1 cellular context compared by ENCODE assay signal in the genomic region with DNA sequence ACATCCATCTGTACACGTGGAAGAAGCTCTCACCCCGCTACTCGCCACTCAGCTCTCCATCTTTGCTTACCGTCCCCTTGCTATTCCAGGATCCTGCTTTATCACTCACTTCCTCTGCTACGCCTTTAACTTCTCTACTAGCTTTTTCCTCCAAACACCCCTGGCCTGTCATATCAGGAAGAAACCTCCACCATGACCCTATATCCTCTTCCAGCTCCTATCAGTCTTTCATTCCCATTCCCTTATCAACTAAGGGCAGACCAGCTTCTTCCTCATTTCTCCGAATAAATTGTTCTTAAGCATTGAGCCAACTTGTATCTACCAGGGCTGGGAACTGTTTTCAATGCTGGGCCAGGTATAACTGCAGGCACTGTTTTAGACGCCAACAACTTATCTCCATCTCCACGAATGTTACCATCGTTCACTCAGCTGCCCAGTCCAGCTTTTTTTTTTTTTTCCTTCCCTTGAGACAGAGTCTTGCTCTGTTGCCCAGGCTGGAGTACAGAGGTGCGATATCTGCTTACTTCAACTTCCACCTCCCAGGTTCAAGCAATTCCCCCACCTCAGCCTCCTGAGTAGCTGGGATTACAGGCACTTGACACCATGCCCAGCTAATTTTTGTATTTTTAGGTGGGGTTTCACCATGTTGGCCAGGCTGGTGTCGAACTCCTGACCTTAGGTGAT.
TF ChIP-seq lines count a peak whose summit lies in the region.

No MANE protein-coding gene starts in this region.

TF ChIP-seq in K562, 482 proteins besides CTCF, POLR2A, EP300 and RAD21 (continued from another document):
- TF ChIP-seq NCOA2 (IDR thresholded peaks at IDR 0.05; ENCODE audit: partially characterized antibody in 2 of 2) (no peak), ELF1 (tag; IDR thresholded peaks at IDR 0.05) (no peak), PTRF (tag; IDR thresholded peaks at IDR 0.05) (no peak), PTBP1 (IDR thresholded peaks at IDR 0.05; ENCODE audit: low read depth, low read length) (no peak)
- TF ChIP-seq, protein P1, sequence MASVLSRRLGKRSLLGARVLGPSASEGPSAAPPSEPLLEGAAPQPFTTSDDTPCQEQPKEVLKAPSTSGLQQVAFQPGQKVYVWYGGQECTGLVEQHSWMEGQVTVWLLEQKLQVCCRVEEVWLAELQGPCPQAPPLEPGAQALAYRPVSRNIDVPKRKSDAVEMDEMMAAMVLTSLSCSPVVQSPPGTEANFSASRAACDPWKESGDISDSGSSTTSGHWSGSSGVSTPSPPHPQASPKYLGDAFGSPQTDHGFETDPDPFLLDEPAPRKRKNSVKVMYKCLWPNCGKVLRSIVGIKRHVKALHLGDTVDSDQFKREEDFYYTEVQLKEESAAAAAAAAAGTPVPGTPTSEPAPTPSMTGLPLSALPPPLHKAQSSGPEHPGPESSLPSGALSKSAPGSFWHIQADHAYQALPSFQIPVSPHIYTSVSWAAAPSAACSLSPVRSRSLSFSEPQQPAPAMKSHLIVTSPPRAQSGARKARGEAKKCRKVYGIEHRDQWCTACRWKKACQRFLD (CRISPR knock-in tag; IDR thresholded peaks at IDR 0.05) = no peak
- TF ChIP-seq, protein P2, sequence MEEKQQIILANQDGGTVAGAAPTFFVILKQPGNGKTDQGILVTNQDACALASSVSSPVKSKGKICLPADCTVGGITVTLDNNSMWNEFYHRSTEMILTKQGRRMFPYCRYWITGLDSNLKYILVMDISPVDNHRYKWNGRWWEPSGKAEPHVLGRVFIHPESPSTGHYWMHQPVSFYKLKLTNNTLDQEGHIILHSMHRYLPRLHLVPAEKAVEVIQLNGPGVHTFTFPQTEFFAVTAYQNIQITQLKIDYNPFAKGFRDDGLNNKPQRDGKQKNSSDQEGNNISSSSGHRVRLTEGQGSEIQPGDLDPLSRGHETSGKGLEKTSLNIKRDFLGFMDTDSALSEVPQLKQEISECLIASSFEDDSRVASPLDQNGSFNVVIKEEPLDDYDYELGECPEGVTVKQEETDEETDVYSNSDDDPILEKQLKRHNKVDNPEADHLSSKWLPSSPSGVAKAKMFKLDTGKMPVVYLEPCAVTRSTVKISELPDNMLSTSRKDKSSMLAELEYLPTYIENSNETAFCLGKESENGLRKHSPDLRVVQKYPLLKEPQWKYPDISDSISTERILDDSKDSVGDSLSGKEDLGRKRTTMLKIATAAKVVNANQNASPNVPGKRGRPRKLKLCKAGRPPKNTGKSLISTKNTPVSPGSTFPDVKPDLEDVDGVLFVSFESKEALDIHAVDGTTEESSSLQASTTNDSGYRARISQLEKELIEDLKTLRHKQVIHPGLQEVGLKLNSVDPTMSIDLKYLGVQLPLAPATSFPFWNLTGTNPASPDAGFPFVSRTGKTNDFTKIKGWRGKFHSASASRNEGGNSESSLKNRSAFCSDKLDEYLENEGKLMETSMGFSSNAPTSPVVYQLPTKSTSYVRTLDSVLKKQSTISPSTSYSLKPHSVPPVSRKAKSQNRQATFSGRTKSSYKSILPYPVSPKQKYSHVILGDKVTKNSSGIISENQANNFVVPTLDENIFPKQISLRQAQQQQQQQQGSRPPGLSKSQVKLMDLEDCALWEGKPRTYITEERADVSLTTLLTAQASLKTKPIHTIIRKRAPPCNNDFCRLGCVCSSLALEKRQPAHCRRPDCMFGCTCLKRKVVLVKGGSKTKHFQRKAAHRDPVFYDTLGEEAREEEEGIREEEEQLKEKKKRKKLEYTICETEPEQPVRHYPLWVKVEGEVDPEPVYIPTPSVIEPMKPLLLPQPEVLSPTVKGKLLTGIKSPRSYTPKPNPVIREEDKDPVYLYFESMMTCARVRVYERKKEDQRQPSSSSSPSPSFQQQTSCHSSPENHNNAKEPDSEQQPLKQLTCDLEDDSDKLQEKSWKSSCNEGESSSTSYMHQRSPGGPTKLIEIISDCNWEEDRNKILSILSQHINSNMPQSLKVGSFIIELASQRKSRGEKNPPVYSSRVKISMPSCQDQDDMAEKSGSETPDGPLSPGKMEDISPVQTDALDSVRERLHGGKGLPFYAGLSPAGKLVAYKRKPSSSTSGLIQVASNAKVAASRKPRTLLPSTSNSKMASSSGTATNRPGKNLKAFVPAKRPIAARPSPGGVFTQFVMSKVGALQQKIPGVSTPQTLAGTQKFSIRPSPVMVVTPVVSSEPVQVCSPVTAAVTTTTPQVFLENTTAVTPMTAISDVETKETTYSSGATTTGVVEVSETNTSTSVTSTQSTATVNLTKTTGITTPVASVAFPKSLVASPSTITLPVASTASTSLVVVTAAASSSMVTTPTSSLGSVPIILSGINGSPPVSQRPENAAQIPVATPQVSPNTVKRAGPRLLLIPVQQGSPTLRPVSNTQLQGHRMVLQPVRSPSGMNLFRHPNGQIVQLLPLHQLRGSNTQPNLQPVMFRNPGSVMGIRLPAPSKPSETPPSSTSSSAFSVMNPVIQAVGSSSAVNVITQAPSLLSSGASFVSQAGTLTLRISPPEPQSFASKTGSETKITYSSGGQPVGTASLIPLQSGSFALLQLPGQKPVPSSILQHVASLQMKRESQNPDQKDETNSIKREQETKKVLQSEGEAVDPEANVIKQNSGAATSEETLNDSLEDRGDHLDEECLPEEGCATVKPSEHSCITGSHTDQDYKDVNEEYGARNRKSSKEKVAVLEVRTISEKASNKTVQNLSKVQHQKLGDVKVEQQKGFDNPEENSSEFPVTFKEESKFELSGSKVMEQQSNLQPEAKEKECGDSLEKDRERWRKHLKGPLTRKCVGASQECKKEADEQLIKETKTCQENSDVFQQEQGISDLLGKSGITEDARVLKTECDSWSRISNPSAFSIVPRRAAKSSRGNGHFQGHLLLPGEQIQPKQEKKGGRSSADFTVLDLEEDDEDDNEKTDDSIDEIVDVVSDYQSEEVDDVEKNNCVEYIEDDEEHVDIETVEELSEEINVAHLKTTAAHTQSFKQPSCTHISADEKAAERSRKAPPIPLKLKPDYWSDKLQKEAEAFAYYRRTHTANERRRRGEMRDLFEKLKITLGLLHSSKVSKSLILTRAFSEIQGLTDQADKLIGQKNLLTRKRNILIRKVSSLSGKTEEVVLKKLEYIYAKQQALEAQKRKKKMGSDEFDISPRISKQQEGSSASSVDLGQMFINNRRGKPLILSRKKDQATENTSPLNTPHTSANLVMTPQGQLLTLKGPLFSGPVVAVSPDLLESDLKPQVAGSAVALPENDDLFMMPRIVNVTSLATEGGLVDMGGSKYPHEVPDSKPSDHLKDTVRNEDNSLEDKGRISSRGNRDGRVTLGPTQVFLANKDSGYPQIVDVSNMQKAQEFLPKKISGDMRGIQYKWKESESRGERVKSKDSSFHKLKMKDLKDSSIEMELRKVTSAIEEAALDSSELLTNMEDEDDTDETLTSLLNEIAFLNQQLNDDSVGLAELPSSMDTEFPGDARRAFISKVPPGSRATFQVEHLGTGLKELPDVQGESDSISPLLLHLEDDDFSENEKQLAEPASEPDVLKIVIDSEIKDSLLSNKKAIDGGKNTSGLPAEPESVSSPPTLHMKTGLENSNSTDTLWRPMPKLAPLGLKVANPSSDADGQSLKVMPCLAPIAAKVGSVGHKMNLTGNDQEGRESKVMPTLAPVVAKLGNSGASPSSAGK (IDR thresholded peaks at IDR 0.05) = no peak
- TF ChIP-seq, protein P3, sequence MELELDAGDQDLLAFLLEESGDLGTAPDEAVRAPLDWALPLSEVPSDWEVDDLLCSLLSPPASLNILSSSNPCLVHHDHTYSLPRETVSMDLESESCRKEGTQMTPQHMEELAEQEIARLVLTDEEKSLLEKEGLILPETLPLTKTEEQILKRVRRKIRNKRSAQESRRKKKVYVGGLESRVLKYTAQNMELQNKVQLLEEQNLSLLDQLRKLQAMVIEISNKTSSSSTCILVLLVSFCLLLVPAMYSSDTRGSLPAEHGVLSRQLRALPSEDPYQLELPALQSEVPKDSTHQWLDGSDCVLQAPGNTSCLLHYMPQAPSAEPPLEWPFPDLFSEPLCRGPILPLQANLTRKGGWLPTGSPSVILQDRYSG (tag; conservative IDR thresholded peaks at IDR 0.05; ENCODE audit: low read depth) = no peak
- TF ChIP-seq, protein P4, sequence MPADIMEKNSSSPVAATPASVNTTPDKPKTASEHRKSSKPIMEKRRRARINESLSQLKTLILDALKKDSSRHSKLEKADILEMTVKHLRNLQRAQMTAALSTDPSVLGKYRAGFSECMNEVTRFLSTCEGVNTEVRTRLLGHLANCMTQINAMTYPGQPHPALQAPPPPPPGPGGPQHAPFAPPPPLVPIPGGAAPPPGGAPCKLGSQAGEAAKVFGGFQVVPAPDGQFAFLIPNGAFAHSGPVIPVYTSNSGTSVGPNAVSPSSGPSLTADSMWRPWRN (IDR thresholded peaks at IDR 0.05; ENCODE audit: low read depth) = no peak
